15 cellular contexts compared by ENCODE assay signal in the genomic region with DNA sequence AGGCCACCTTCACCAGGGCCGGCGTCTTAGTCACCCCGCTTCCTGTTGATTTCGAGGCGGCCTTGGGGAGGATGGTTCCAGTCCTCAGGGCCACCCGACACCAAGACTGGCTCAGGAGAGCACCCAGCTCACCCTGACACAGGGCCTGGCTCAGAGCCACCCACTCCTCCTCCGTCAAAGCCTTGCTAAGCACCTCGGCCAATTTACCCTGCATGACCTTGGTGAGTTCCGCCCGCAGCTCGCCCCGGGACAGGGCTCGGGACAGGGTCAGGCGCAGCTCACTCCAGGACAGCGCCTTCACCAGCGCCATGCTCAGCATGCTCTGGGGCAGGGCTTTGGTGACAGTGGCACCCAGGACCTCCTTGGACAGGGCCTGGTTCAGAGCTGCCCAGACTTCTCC. TPM values are rescaled to one million over a fixed set of nuclear protein-coding genes. Genes with fewer than 3 reads are reported as not detected.
A peak's percentile ranks its signal among the peaks of the same experiment; 100 is the strongest.
DNase-seq lines count a peak whose midpoint lies in the region; ATAC-seq and TF ChIP-seq lines count a peak whose summit lies in the region.
"Had no signal": no experiment of that assay in that cellular context is flagged by ENCODE, and none has a peak within 500 bp of the region (broad histone marks: within the 10 kb centered on the region; RNA-seq: fewer than 3 reads in every experiment).

No MANE protein-coding gene starts in this region.

- peak overlapping the region; percentile 72 for H2AFZ ChIP-seq in parathyroid adenoma

- H3K27ac ChIP-seq in heart right ventricle (no peak overlapping the region), left ventricle myocardium inferior (replicated peaks) (no peak overlapping the region), parathyroid adenoma (peak overlapping the region; percentile 97)
- H3K27ac ChIP-seq: A549, C4-2B had no signal

- TF ChIP-seq CTCF in heart right ventricle (IDR thresholded peaks at IDR 0.05) (no peak), left ventricle myocardium inferior (IDR thresholded peaks at IDR 0.05; ENCODE audit: borderline replicate concordance) (no peak), parathyroid adenoma (IDR thresholded peaks at IDR 0.05) (no peak)

- DNase-seq in heart right ventricle (no peak), left ventricle myocardium inferior (no peak), left cardiac atrium (peak; percentile 10)
- DNase-seq in T-helper 2 cell treated with Interferon-gamma antibody and Interleukin-4, amounts not matched to agents 5 μg/mL and 100 μg/mL, for 36 hours (ENCODE audit: low spot score) = no peak
- DNase-seq: GF-D8, KG1, NCI-H1417 treated with DMSO at 0.1 percent for 48 hours, NCI-H1930, NCI-H69, SIG-M5 had no signal

- H3K36me3 Mint-ChIP-seq in T-helper 2 cell treated with Interferon-gamma antibody and Interleukin-4, amounts not matched to agents 5 μg/mL and 100 μg/mL, for 36 hours (ENCODE audit: low read depth) = peaks cover 20% of the 10 kb centered on the region

- H3K4me3 ChIP-seq in heart right ventricle = no peak overlapping the region
- no peak overlapping the region for H3K4me3 ChIP-seq in left ventricle myocardium inferior
- H3K4me3 ChIP-seq in parathyroid adenoma (ENCODE audit: low read depth, low read length) = peak overlapping the region; percentile 8
- H3K4me3 ChIP-seq: A549, HAP-1 had no signal

- intact Hi-C loops in heart right ventricle (cut with DNase I) = loop anchor here in 1 of 10 donors (10.0 kb wide), 1 partner anchor 130 kb away; a partner anchor contains a TSS
- intact Hi-C loops in left ventricle myocardium inferior (cut with micrococcal nuclease) = no loop called here
- intact Hi-C loops in left cardiac atrium (cut with DNase I) = no loop called here

- peak overlapping the region; percentile 43 for H3K4me2 ChIP-seq in parathyroid adenoma (ENCODE audit: low read length)
- H3K4me2 ChIP-seq: A549 had no signal

- no peak overlapping the region for H3K4me3 Mint-ChIP-seq in T-helper 2 cell treated with Interferon-gamma antibody and Interleukin-4, amounts not matched to agents 5 μg/mL and 100 μg/mL, for 36 hours

- WGBS in heart right ventricle, 2 donors = 84 to 88% methylated on average over 16 of the region's 16 CpGs

- H3K36me3 ChIP-seq in heart right ventricle (peaks cover 0 to 66% (median 15%) of the 10 kb centered on the region in 9 donors), left ventricle myocardium inferior (no peaks in the 10 kb centered on the region), parathyroid adenoma (ENCODE audit: control insufficient read depth, insufficient read depth, low read length) (no peaks in the 10 kb centered on the region)
- H3K36me3 ChIP-seq: HAP-1 had no signal

- H3K79me2 ChIP-seq in parathyroid adenoma = no peaks in the 10 kb centered on the region

- H3K9ac ChIP-seq in parathyroid adenoma = peak overlapping the region; percentile 24

- H3K4me1 Mint-ChIP-seq in T-helper 2 cell treated with Interferon-gamma antibody and Interleukin-4, amounts not matched to agents 5 μg/mL and 100 μg/mL, for 36 hours (ENCODE audit: low read depth) = peaks cover 2% of the 10 kb centered on the region

- no peak overlapping the region for H3K27ac Mint-ChIP-seq in T-helper 2 cell treated with Interferon-gamma antibody and Interleukin-4, amounts not matched to agents 5 μg/mL and 100 μg/mL, for 36 hours

- H3K4me1 ChIP-seq in heart right ventricle (no peaks in the 10 kb centered on the region), left ventricle myocardium inferior (no peaks in the 10 kb centered on the region), parathyroid adenoma (peaks cover 20% of the 10 kb centered on the region)
- H3K4me1 ChIP-seq: A549, HAP-1 had no signal

- H3K27me3 Mint-ChIP-seq in T-helper 2 cell treated with Interferon-gamma antibody and Interleukin-4, amounts not matched to agents 5 μg/mL and 100 μg/mL, for 36 hours (ENCODE audit: low read depth) = no peaks in the 10 kb centered on the region

- no peaks in the 10 kb centered on the region for H3K9me3 Mint-ChIP-seq in T-helper 2 cell treated with Interferon-gamma antibody and Interleukin-4, amounts not matched to agents 5 μg/mL and 100 μg/mL, for 36 hours

- no peaks in the 10 kb centered on the region for H3K9me3 ChIP-seq in heart right ventricle
- no peaks in the 10 kb centered on the region for H3K9me3 ChIP-seq in left ventricle myocardium inferior (replicated peaks)
- no peaks in the 10 kb centered on the region for H3K9me3 ChIP-seq in parathyroid adenoma (ENCODE audit: control insufficient read depth, low read length)
- H3K9me3 ChIP-seq: A549, HAP-1 had no signal

- ATAC-seq in heart right ventricle = peak in 5 of 8 donors; percentile 3 to 37 (median 12)
- ATAC-seq in left cardiac atrium = no peak
- no peak for ATAC-seq in HG02884 (IDR thresholded peaks at IDR 0.05; ENCODE audit: unreplicated experiment)
- ATAC-seq: A549 had no signal

- H3K27me3 ChIP-seq in heart right ventricle (no peaks in the 10 kb centered on the region), left ventricle myocardium inferior (ENCODE audit: low read depth) (no peaks in the 10 kb centered on the region), parathyroid adenoma (ENCODE audit: control insufficient read depth, insufficient read depth, low read length) (no peaks in the 10 kb centered on the region)

RNA-seq across cellular contexts. Expression of a gene that starts 9.8 kb away (rescaled TPM):
- total RNA-seq in heart right ventricle (1 to 10 TPM in 5 of 10 donors, under 1 TPM in 5; 0.49 to 1.5 (median 0.96) TPM), left ventricle myocardium inferior (0.49 TPM), left cardiac atrium (1 to 10 TPM in 1 of 2 donors, under 1 TPM in 1; 0.91 to 1.3 TPM)
- polyA plus RNA-seq in heart right ventricle = 1 to 10 TPM in 1 of 2 donors, under 1 TPM in 1; 0.17 to 7.8 TPM

RNA-seq across cellular contexts. Expression of a gene that starts 17.0 kb away (rescaled TPM):
- total RNA-seq in heart right ventricle (100 to 1,000 TPM in 9 of 10 donors, 10 to 100 TPM in 1; 93.7 to 195 (median 133) TPM), left ventricle myocardium inferior (107 TPM), left cardiac atrium (100 to 1,000 TPM; 122 to 169 TPM)
- 100 to 1,000 TPM; 103 to 278 TPM for polyA plus RNA-seq in heart right ventricle

RNA-seq across cellular contexts. Expression of a gene that starts 38.2 kb away (rescaled TPM):
- total RNA-seq in heart right ventricle (1 to 10 TPM in 4 of 10 donors, under 1 TPM in 6; 0.30 to 4.2 (median 0.85) TPM), left ventricle myocardium inferior (2.4 TPM), left cardiac atrium (under 1 TPM in 1 of 2 donors, not detected in 1; 0.55 TPM)
- 1 to 10 TPM; 1.2 to 6.3 TPM for polyA plus RNA-seq in heart right ventricle

RNA-seq across cellular contexts. Expression of a gene that starts 58.4 kb away (rescaled TPM):
- 100 to 1,000 TPM in 1 of 10 donors, 10 to 100 TPM in 9; 73.2 to 114 (median 93.3) TPM for total RNA-seq in heart right ventricle
- polyA plus RNA-seq in heart right ventricle = 100 to 1,000 TPM; 135 to 163 TPM
- total RNA-seq in left ventricle myocardium inferior = 94.8 TPM
- 10 to 100 TPM; 68.9 to 79.0 TPM for total RNA-seq in left cardiac atrium

Comparison
In these comparisons a context has a peak if more than half of its experiments do, and no peak if none do; other contexts are left out.
1. ATAC-seq: peak in heart right ventricle (5 of 8); none in left cardiac atrium (0 of 2) and HG02884 (single experiment).